In the genomic region with DNA sequence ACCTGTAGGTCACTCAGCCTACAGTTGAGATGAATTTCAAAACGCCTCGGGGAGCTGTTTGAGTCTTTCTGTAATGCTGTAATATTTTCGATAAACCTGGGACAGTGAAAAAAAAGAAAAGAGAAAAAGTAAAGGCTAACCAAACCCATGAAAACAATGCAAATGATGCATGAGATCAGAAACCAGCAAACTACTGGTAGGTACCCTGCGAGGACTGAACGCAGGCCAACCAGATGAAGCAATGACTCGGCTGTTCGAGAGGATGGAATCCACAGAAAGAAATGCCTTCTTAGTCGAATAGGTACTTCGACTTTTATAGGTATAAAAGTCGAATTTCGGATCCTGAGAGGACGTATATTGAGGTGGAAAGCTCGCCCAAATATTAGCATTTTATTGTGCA, we compare ENCODE assay signal across 8 cellular contexts. TPM values are rescaled to one million over a fixed set of nuclear protein-coding genes. Genes with fewer than 3 reads are reported as not detected.
DNase-seq lines count a peak whose midpoint lies in the region; ATAC-seq lines count a peak whose summit lies in the region.

No MANE protein-coding gene starts in this region.

- DNase-seq in D341Med (ENCODE audit: low spot score) = peak; percentile 42
- DNase-seq in activated naive CD8-positive, alpha-beta T cell treated with anti-CD3 and anti-CD28 coated beads, Interleukin-2, amount 10 ng/mL, durations not matched to agents 7 days and 5 days = no peak
- peak; percentile 20 for DNase-seq in stimulated activated naive CD8-positive, alpha-beta T cell treated with anti-CD3 and anti-CD28 coated beads, Interleukin-15, Interleukin-2, amounts not matched to agents 100 U/mL and 50 U/mL, for 24 hours
- DNase-seq in NCI-H446 treated with DMSO at 0.1 percent for 48 hours (lab: John Stamatoyannopoulos, UW) = no peak
- DNase-seq in UCSD-AML1 (lab: John Stamatoyannopoulos, UW; ENCODE audit: unreplicated experiment) = no peak
- DNase-seq in activated CD8-positive, alpha-beta memory T cell treated with anti-CD3 and anti-CD28 coated beads for 24 hours = no peak

- H3K9me3 ChIP-seq in HUES64 (ENCODE audit: insufficient read depth, low read depth, low read length) (no peaks in the 10 kb centered on the region), iPS-20b (ENCODE audit: insufficient read depth, low read depth, low read length) (no peaks in the 10 kb centered on the region)

- H3K27ac Mint-ChIP-seq in activated naive CD8-positive, alpha-beta T cell treated with anti-CD3 and anti-CD28 coated beads, Interleukin-2, amount 10 ng/mL, durations not matched to agents 7 days and 5 days = peak overlapping the region; percentile 97

- peak; percentile 46 for ATAC-seq in activated naive CD8-positive, alpha-beta T cell treated with anti-CD3 and anti-CD28 coated beads, Interleukin-2, amount 10 ng/mL, durations not matched to agents 7 days and 5 days (ENCODE audit: low read depth)
- no peak for ATAC-seq in stimulated activated naive CD8-positive, alpha-beta T cell treated with anti-CD3 and anti-CD28 coated beads, Interleukin-15, Interleukin-2, amounts not matched to agents 100 U/mL and 50 U/mL, for 24 hours

- H3K9me3 Mint-ChIP-seq in activated naive CD8-positive, alpha-beta T cell treated with anti-CD3 and anti-CD28 coated beads, Interleukin-2, amount 10 ng/mL, durations not matched to agents 7 days and 5 days = no peaks in the 10 kb centered on the region

- 31% methylated on average over 13 of the region's 13 CpGs for WGBS in HUES64

- H3K4me1 ChIP-seq in HUES64 (ENCODE audit: insufficient read depth, low read length) (peaks cover 17% of the 10 kb centered on the region), iPS-20b (ENCODE audit: insufficient read depth, low read length) (peaks cover 12% of the 10 kb centered on the region; the same call in 1 of the 2 replicates)

- peak overlapping the region; percentile 99 for H3K4me3 Mint-ChIP-seq in activated naive CD8-positive, alpha-beta T cell treated with anti-CD3 and anti-CD28 coated beads, Interleukin-2, amount 10 ng/mL, durations not matched to agents 7 days and 5 days

- peak overlapping the region; percentile 85 for H3K27ac ChIP-seq in HUES64 (ENCODE audit: low read depth, low read length)
- H3K27ac ChIP-seq in iPS-20b (ENCODE audit: low read length) = peak overlapping the region; percentile 62

- H3K9ac ChIP-seq in HUES64 (ENCODE audit: low read depth, low read length) (peak overlapping the region; percentile 94), iPS-20b (ENCODE audit: low read depth, low read length) (peak overlapping the region; percentile 96)

- H3K27me3 ChIP-seq in HUES64 (ENCODE audit: insufficient read depth, low read length) = no peaks in the 10 kb centered on the region
- H3K27me3 ChIP-seq in iPS-20b (ENCODE audit: insufficient read depth, low read length) = no peaks in the 10 kb centered on the region

- POLR2A ChIA-PET in activated naive CD8-positive, alpha-beta T cell treated with anti-CD3 and anti-CD28 coated beads, Interleukin-2, amount 10 ng/mL, durations not matched to agents 7 days and 5 days (lab: Charles Lee) = interaction anchor here (0.6 to 1.6 kb wide), 5 partner anchors 9 to 727 kb away, joined by 3 to 19 read pairs (median 9); no protein-coding TSS in a partner anchor

- peaks cover 18% of the 10 kb centered on the region for H3K36me3 Mint-ChIP-seq in activated naive CD8-positive, alpha-beta T cell treated with anti-CD3 and anti-CD28 coated beads, Interleukin-2, amount 10 ng/mL, durations not matched to agents 7 days and 5 days

- H3K36me3 ChIP-seq in HUES64 (ENCODE audit: insufficient read depth, low read length) = peaks cover 22% of the 10 kb centered on the region
- peaks cover 21% of the 10 kb centered on the region; the same call in 1 of the 2 replicates for H3K36me3 ChIP-seq in iPS-20b (ENCODE audit: insufficient read depth, low read depth, low read length)

- no peaks in the 10 kb centered on the region for H3K27me3 Mint-ChIP-seq in activated naive CD8-positive, alpha-beta T cell treated with anti-CD3 and anti-CD28 coated beads, Interleukin-2, amount 10 ng/mL, durations not matched to agents 7 days and 5 days

- H3K4me1 Mint-ChIP-seq in activated naive CD8-positive, alpha-beta T cell treated with anti-CD3 and anti-CD28 coated beads, Interleukin-2, amount 10 ng/mL, durations not matched to agents 7 days and 5 days = peaks cover 29% of the 10 kb centered on the region

- H3K4me3 ChIP-seq in HUES64 (ENCODE audit: low read length) = peak overlapping the region; percentile 74
- peak overlapping the region; percentile 96 for H3K4me3 ChIP-seq in iPS-20b (ENCODE audit: low read length)

RNA-seq across cellular contexts. Expression of a gene that starts 0.5 kb away (rescaled TPM):
- polyA plus RNA-seq in HUES64 (2013, experiment 1 of 2) = 11.2 TPM
- polyA plus RNA-seq in HUES64 (2013, experiment 2 of 2) = 12.6 TPM
- total RNA-seq in activated naive CD8-positive, alpha-beta T cell treated with anti-CD3 and anti-CD28 coated beads, Interleukin-2, amount 10 ng/mL, durations not matched to agents 7 days and 5 days = 10 to 100 TPM; 25.8 to 29.7 TPM

RNA-seq across cellular contexts. Expression of a gene that starts 6.8 kb away (rescaled TPM):
- polyA plus RNA-seq in HUES64 (2013, experiment 1 of 2) = 12.7 TPM
- 12.9 TPM for polyA plus RNA-seq in HUES64 (2013, experiment 2 of 2)
- total RNA-seq in activated naive CD8-positive, alpha-beta T cell treated with anti-CD3 and anti-CD28 coated beads, Interleukin-2, amount 10 ng/mL, durations not matched to agents 7 days and 5 days = 10 to 100 TPM; 77.2 to 79.5 TPM

Comparison
In these comparisons a context has a peak if more than half of its experiments do, and no peak if none do; other contexts are left out.
1. DNase-seq: peak in D341Med (single experiment) and stimulated activated naive CD8-positive, alpha-beta T cell treated with anti-CD3 and anti-CD28 coated beads, Interleukin-15, Interleukin-2, amounts not matched to agents 100 U/mL and 50 U/mL, for 24 hours (single experiment); none in activated naive CD8-positive, alpha-beta T cell treated with anti-CD3 and anti-CD28 coated beads, Interleukin-2, amount 10 ng/mL, durations not matched to agents 7 days and 5 days (single experiment), NCI-H446 treated with DMSO at 0.1 percent for 48 hours (single experiment), UCSD-AML1 (single experiment) and activated CD8-positive, alpha-beta memory T cell treated with anti-CD3 and anti-CD28 coated beads for 24 hours (single experiment).